In the genomic region with DNA sequence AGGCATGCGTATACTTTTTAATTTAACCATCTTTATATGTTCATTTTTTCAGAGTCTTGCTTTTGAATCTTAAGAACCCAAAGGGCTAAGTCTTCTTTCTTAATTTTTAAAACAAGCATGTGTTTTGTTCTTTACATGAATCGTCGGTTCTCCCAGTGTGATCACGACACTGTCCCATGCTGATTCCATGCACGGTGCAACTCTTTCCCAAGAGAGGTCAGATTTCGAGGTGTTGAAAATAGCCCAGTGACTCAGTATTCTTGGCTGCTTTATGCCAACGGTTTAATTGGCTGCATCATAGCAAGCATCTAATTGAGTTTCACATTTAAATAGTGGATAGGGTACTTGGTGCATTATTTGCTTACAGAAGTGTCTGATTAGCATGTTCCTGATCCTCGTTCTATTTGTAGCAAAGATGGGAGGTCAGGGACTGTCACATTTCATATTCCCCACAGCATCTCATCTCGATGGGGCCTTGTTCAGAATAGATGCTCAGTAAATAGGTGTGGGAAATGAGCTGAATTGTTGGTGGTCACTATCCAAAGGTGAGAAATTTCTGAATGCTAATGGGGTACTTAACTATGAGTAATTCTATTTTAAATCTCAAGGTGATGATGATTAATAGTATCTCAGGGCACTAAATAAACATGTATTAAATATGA, we compare ENCODE assay signal across 16 cellular contexts. TPM values are rescaled to one million over a fixed set of nuclear protein-coding genes. Genes with fewer than 3 reads are reported as not detected.
DNase-seq lines count a peak whose midpoint lies in the region; ATAC-seq, FAIRE-seq and TF ChIP-seq lines count a peak whose summit lies in the region.
"Had no signal": no experiment of that assay in that cellular context is flagged by ENCODE, and none has a peak within 500 bp of the region (broad histone marks: within the 10 kb centered on the region; RNA-seq: fewer than 3 reads in every experiment).

No MANE protein-coding gene starts in this region.

- POLR2A ChIA-PET in A549 (lab: Yijun Ruan, JAX) (no interaction called here), endothelial cell of umbilical vein (lab: Charles Lee) (no interaction called here)

- no peaks in the 10 kb centered on the region for H3K27me3 ChIP-seq in endothelial cell of umbilical vein (ENCODE audit: control insufficient read depth in 2 of 2, insufficient read depth in 2 of 2, low read length in 2 of 2)
- H3K27me3 ChIP-seq in liver (ENCODE audit: control insufficient read depth in 4 of 4, insufficient read depth in 4 of 4, low read length in 3 of 4) = no peaks in the 10 kb centered on the region
- H3K27me3 ChIP-seq in neural progenitor cell = peaks cover 65% of the 10 kb centered on the region
- peaks cover 35% of the 10 kb centered on the region for H3K27me3 ChIP-seq in BE2C
- H3K27me3 ChIP-seq: SJSA1 had no signal

- H3K4me3 Mint-ChIP-seq in neural progenitor cell = no peak overlapping the region
- H3K4me3 Mint-ChIP-seq: activated naive CD4-positive, alpha-beta T cell treated with anti-CD3 and anti-CD28 coated beads, Interleukin-2, amount 50 U/mL, for 24 hours; H9 had no signal

- TF ChIP-seq POLR2A in A549 (IDR thresholded peaks at IDR 0.05; ENCODE audit: low read length) = no peak
- no peak for TF ChIP-seq POLR2A in endothelial cell of umbilical vein (IDR thresholded peaks at IDR 0.05; ENCODE audit: low read depth, low read length)

- peak overlapping the region; percentile 91 for H3K4me2 ChIP-seq in A549
- peak overlapping the region; percentile 98 for H3K4me2 ChIP-seq in endothelial cell of umbilical vein (ENCODE audit: insufficient read depth, low read length)
- H3K4me2 ChIP-seq in neural progenitor cell = no peak overlapping the region

- BruUV-seq in endothelial cell of umbilical vein (replicated peaks; lab: Mats Ljungman, UMichigan) = no TSS peak

- H3K36me3 ChIP-seq in endothelial cell of umbilical vein (ENCODE audit: control insufficient read depth in 2 of 2, extremely low read depth in 1 of 2, insufficient read depth in 2 of 2, low read length in 2 of 2) (no peaks in the 10 kb centered on the region), liver (ENCODE audit: control insufficient read depth in 4 of 4, insufficient read depth in 3 of 4, low read depth in 1 of 4, low read length in 3 of 4) (no peaks in the 10 kb centered on the region), neural progenitor cell (no peaks in the 10 kb centered on the region), BE2C (no peaks in the 10 kb centered on the region)
- H3K36me3 ChIP-seq: SJSA1 had no signal

- H3F3A ChIP-seq in neural progenitor cell (ENCODE audit: low read depth) = peaks cover 15% of the 10 kb centered on the region

- TF ChIP-seq EP300 in A549 (IDR thresholded peaks at IDR 0.05) = no peak

- H3K9me3 Mint-ChIP-seq in neural progenitor cell = no peaks in the 10 kb centered on the region
- H3K9me3 Mint-ChIP-seq: activated naive CD4-positive, alpha-beta T cell treated with anti-CD3 and anti-CD28 coated beads, Interleukin-2, amount 50 U/mL, for 24 hours; H9 had no signal

- FAIRE-seq in A549 (lab: Jason Lieb, UNC) (no peak), endothelial cell of umbilical vein (lab: Jason Lieb, UNC) (no peak)

- intact Hi-C loops in endothelial cell of umbilical vein (cut with micrococcal nuclease) = no loop called here

- H3K27ac ChIP-seq in A549 = peak overlapping the region; percentile 65 to 97
- no peak overlapping the region for H3K27ac ChIP-seq in endothelial cell of umbilical vein (ENCODE audit: insufficient read depth, low read depth, low read length)
- H3K27ac ChIP-seq in liver (ENCODE audit: low read depth in 1 of 2, low read length in 2 of 2) = peak overlapping the region; percentile 69 to 91
- no peak overlapping the region for H3K27ac ChIP-seq in neural progenitor cell
- H3K27ac ChIP-seq: SJSA1 had no signal

- TF ChIP-seq RAD21 in A549 (conservative IDR thresholded peaks at IDR 0.05 in 1 of 2, IDR thresholded peaks at IDR 0.05 in 1 of 2) (no peak), liver (IDR thresholded peaks at IDR 0.05) (peak; percentile 28 to 48)

- TF ChIP-seq CTCF in A549 (IDR thresholded peaks at IDR 0.05) (no peak), endothelial cell of umbilical vein (IDR thresholded peaks at IDR 0.05; ENCODE audit: extremely low read depth in 1 of 2, insufficient read depth in 1 of 2, low read depth in 1 of 2, low read length in 2 of 2) (no peak), liver (IDR thresholded peaks at IDR 0.05; ENCODE audit: low read depth, low read length, missing input control) (no peak), neural progenitor cell (IDR thresholded peaks at IDR 0.05) (no peak), BE2C (IDR thresholded peaks at IDR 0.05; ENCODE audit: low read depth, low read length) (no peak), GM10266 (IDR thresholded peaks at IDR 0.05; ENCODE audit: control insufficient read depth, insufficient read depth, low read depth, missing control alignments) (no peak)

- H3K27ac Mint-ChIP-seq in neural progenitor cell = no peak overlapping the region
- H3K27ac Mint-ChIP-seq: H9 had no signal

- H4K20me1 ChIP-seq in endothelial cell of umbilical vein (replicated peaks; ENCODE audit: control insufficient read depth, extremely low read depth, insufficient read depth, low read length) = no peaks in the 10 kb centered on the region
- H4K20me1 ChIP-seq in neural progenitor cell (ENCODE audit: low read depth) = peaks cover 9% of the 10 kb centered on the region

- no peaks in the 10 kb centered on the region for H3K9me1 ChIP-seq in endothelial cell of umbilical vein (replicated peaks; ENCODE audit: control insufficient read depth, extremely low read depth, insufficient read depth, low read length)

- CTCF ChIA-PET in A549 (lab: Yijun Ruan, JAX) (interaction anchor here (1.0 to 8.9 kb wide), 8 partner anchors 8 to 214 kb away, joined by 3 to 76 read pairs (median 4); no protein-coding TSS in a partner anchor), endothelial cell of umbilical vein (lab: Charles Lee) (interaction anchor here (0.6 to 3.3 kb wide), 10 partner anchors 38 to 220 kb away, joined by 3 to 29 read pairs (median 4); no protein-coding TSS in a partner anchor)

- peaks cover 20% of the 10 kb centered on the region for H3K4me1 Mint-ChIP-seq in neural progenitor cell

- H3K4me3 ChIP-seq in A549 (peak overlapping the region; percentile 96), endothelial cell of umbilical vein (replicated peaks in 1 of 3; ENCODE audit: insufficient read depth in 1 of 3, low read depth in 1 of 3, low read length in 3 of 3) (peak overlapping the region in 2 of 3 experiments; percentile 71 to 88), liver (ENCODE audit: low read depth in 1 of 3, low read length in 3 of 3) (no peak overlapping the region), neural progenitor cell (no peak overlapping the region), BE2C (ENCODE audit: low read depth, low read length) (no peak overlapping the region)
- H3K4me3 ChIP-seq: lung, SJSA1 had no signal

- 21% methylated on average over 9 of the region's 9 CpGs for whole genome bisulfite sequencing in A549 (ENCODE audit: missing lambda C conversion rate)
- WGBS in liver = 44% methylated on average over 9 of the region's 9 CpGs

- dilution Hi-C loops in endothelial cell of umbilical vein (cut with MboI; ENCODE audit: extremely low pct_ligation_motif_present, low sequenced_read_pairs) = no loop called here

- H3K27me3 Mint-ChIP-seq in neural progenitor cell (ENCODE audit: insufficient read depth, low read depth) = peaks cover 34% of the 10 kb centered on the region

- H3K9me3 ChIP-seq in A549 (peaks cover 5% of the 10 kb centered on the region), endothelial cell of umbilical vein (replicated peaks; ENCODE audit: control insufficient read depth, insufficient read depth, low read length) (no peaks in the 10 kb centered on the region), liver (ENCODE audit: control insufficient read depth in 4 of 4, low read length in 3 of 4) (no peaks in the 10 kb centered on the region), neural progenitor cell (ENCODE audit: low read depth) (no peaks in the 10 kb centered on the region), BE2C (no peaks in the 10 kb centered on the region)
- H3K9me3 ChIP-seq: SJSA1 had no signal

- H3K36me3 Mint-ChIP-seq in neural progenitor cell = no peaks in the 10 kb centered on the region

- H3K79me2 ChIP-seq in endothelial cell of umbilical vein (ENCODE audit: control insufficient read depth, insufficient read depth, low read length) (peaks cover 60% of the 10 kb centered on the region), neural progenitor cell (ENCODE audit: low read depth) (no peaks in the 10 kb centered on the region)

- DNase-seq in A549 (ENCODE audit: low read depth in 1 of 2, low spot score in 1 of 2) = no peak
- peak; percentile 59 for DNase-seq in LHCN-M2 (ENCODE audit: low read depth)
- peak; percentile 89 for DNase-seq in endothelial cell of umbilical vein (ENCODE audit: low read depth, low spot score)
- DNase-seq in neural progenitor cell (ENCODE audit: low spot score) = no peak
- DNase-seq in BE2C = no peak
- DNase-seq in GM10266 (ENCODE audit: extremely low spot score) = no peak
- DNase-seq: AML-193, GDM1, H9, NCI-H2227 treated with DMSO at 0.1 percent for 48 hours had no signal

- no peak overlapping the region for H2AFZ ChIP-seq in endothelial cell of umbilical vein (ENCODE audit: low read depth, low read length)
- H2AFZ ChIP-seq in neural progenitor cell (replicated peaks) = no peak overlapping the region

- ATAC-seq in A549 (no peak), GM21515 (IDR thresholded peaks at IDR 0.05; ENCODE audit: unreplicated experiment) (no peak)
- ATAC-seq: activated CD4-positive, CD25-positive, alpha-beta regulatory T cell treated with anti-CD3 and anti-CD28 coated beads, Interleukin-2, amount 50 U/mL, for 24 hours had no signal

- peak overlapping the region; percentile 76 for H3K9ac ChIP-seq in endothelial cell of umbilical vein (replicated peaks; ENCODE audit: extremely low read depth, insufficient read depth, low read length)
- peak overlapping the region in 1 of 2 donors; percentile 78 for H3K9ac ChIP-seq in liver (ENCODE audit: low read depth in 1 of 2, low read length in 2 of 2)
- no peak overlapping the region for H3K9ac ChIP-seq in neural progenitor cell

- H3K4me1 ChIP-seq in A549 (peaks cover 56% of the 10 kb centered on the region), endothelial cell of umbilical vein (ENCODE audit: control insufficient read depth, extremely low read depth, insufficient read depth, low read length) (peaks cover 43% of the 10 kb centered on the region), liver (ENCODE audit: control insufficient read depth in 4 of 4, insufficient read depth in 4 of 4, low read length in 3 of 4) (peaks cover 10 to 23% (median 21%) of the 10 kb centered on the region in 4 donors), neural progenitor cell (peaks cover 20% of the 10 kb centered on the region), BE2C (no peaks in the 10 kb centered on the region)

RNA-seq across cellular contexts. Expression of a gene that starts 2.8 kb away (rescaled TPM):
- polyA plus RNA-seq in A549 (2011; rRNA removed) (56.1 and 106 TPM in 2 replicates), A549 (2017; fragmentation: RNase III; extraction: RNeasy Plus Mini Kit Qiagen cat#74134 plus additional on column Dnase treatment) (27.5 to 31.5 TPM (median 31.4 TPM) in 3 replicates), endothelial cell of umbilical vein (29.0 and 34.7 TPM in 2 replicates), liver (10 to 100 TPM in 1 of 2 donors, 1 to 10 TPM in 1; 5.2 to 24.3 TPM)
- polyA plus RNA-seq in A549 (2012; cell fraction: cytosol; rRNA removed) = 51.6 and 76.5 TPM in 2 replicates
- polyA plus RNA-seq in A549 (2012; cell fraction: nucleus; rRNA removed) = 147 and 167 TPM in 2 replicates
- polyA minus RNA-seq in A549 (2011; rRNA and poly(A)+ RNA removed) = 73.2 and 96.6 TPM in 2 replicates
- total RNA-seq in LHCN-M2 (2014; rRNA removed) (12.4 and 13.0 TPM in 2 replicates), endothelial cell of umbilical vein (34.4 and 53.9 TPM in 2 replicates), liver (1 to 10 TPM in 1 of 2 donors, under 1 TPM in 1; 0.33 to 8.0 TPM), neural progenitor cell (ENCODE audit: low replicate concordance) (0.59 and 39.4 TPM in 2 replicates)
- 16.5 TPM for polyA plus RNA-seq in LHCN-M2 (2012)
- polyA plus RNA-seq in endothelial cell of umbilical vein (2011; cell fraction: cytosol; rRNA removed) = 16.6 and 22.8 TPM in 2 replicates
- polyA plus RNA-seq in endothelial cell of umbilical vein (2011; cell fraction: nucleus; rRNA removed) = 63.1 and 70.0 TPM in 2 replicates
- polyA plus RNA-seq in endothelial cell of umbilical vein (2012) = 41.1 and 51.9 TPM in 2 replicates
- polyA minus RNA-seq in endothelial cell of umbilical vein = 38.6 and 40.9 TPM in 2 replicates
- polyA minus RNA-seq in endothelial cell of umbilical vein (2011; cell fraction: cytosol; rRNA and poly(A)+ RNA removed) = 3.3 TPM
- polyA minus RNA-seq in endothelial cell of umbilical vein (2011; cell fraction: nucleus; rRNA and poly(A)+ RNA removed) = 46.1 and 69.1 TPM in 2 replicates
- polyA plus RNA-seq in BE2C (2012; ENCODE audit: insufficient read depth, insufficient read length, low read depth) = 0.12 TPM

Comparison
In these comparisons a context has a peak if more than half of its experiments do, and no peak if none do; other contexts are left out.
1. DNase-seq: peak in LHCN-M2 (single experiment) and endothelial cell of umbilical vein (single experiment); none in A549 (0 of 2), neural progenitor cell (single experiment), BE2C (single experiment) and GM10266 (single experiment).
2. H3K27ac ChIP-seq: peak in A549 (2 of 2) and liver (2 of 2); none in endothelial cell of umbilical vein (single experiment) and neural progenitor cell (single experiment).
3. H3K4me3 ChIP-seq: peak in A549 (single experiment) and endothelial cell of umbilical vein (2 of 3); none in liver (0 of 3), neural progenitor cell (single experiment) and BE2C (single experiment).